In genomic region chr10:28533315-28533564, GRCh38 we compare ENCODE assay signal across 8 cellular contexts.
DNase-seq lines count a peak whose midpoint lies in the region; ATAC-seq, FAIRE-seq and TF ChIP-seq lines count a peak whose summit lies in the region.

No MANE protein-coding gene starts in this region.

- FAIRE-seq in urothelium cell line (lab: Jason Lieb, UNC): no peak

- H3K4me3 ChIP-seq in choroid plexus epithelial cell (ENCODE audit: low read depth, low read length): peak overlapping the region; percentile 96

- peaks cover 67% of the 10 kb centered on the region for H3K36me3 Mint-ChIP-seq in stimulated activated naive CD8-positive, alpha-beta T cell treated with anti-CD3 and anti-CD28 coated beads, Interleukin-15, Interleukin-2, amounts not matched to agents 100 ng/mL and 50 ng/mL, for 24 hours (ENCODE audit: low read depth)
- H3K36me3 Mint-ChIP-seq in nephron progenitor cell (ENCODE audit: low read depth): peaks cover 55% of the 10 kb centered on the region

- H3K27ac Mint-ChIP-seq in stimulated activated naive CD8-positive, alpha-beta T cell treated with anti-CD3 and anti-CD28 coated beads, Interleukin-15, Interleukin-2, amounts not matched to agents 100 ng/mL and 50 ng/mL, for 24 hours: peak overlapping the region; percentile 100
- H3K27ac Mint-ChIP-seq in nephron progenitor cell: peak overlapping the region; percentile 100

- DNase-seq in stimulated activated naive CD8-positive, alpha-beta T cell treated with anti-CD3 and anti-CD28 coated beads, Interleukin-15, Interleukin-2, amounts not matched to agents 100 U/mL and 50 U/mL, for 24 hours: no peak
- DNase-seq in HuH-7 (ENCODE audit: low spot score) (peak; percentile 32), choroid plexus epithelial cell (ENCODE audit: low read depth) (no peak), nephron progenitor cell (no peak), NCI-H2107 treated with DMSO at 0.1 percent for 48 hours (lab: John Stamatoyannopoulos, UW; ENCODE audit: unreplicated experiment) (no peak), urothelium cell line (ENCODE audit: low spot score) (no peak)
- DNase-seq in stimulated activated naive CD4-positive, alpha-beta T cell (lab: John Stamatoyannopoulos, UW): no peak

- no peaks in the 10 kb centered on the region for H3K27me3 Mint-ChIP-seq in stimulated activated naive CD8-positive, alpha-beta T cell treated with anti-CD3 and anti-CD28 coated beads, Interleukin-15, Interleukin-2, amounts not matched to agents 100 ng/mL and 50 ng/mL, for 24 hours
- H3K27me3 Mint-ChIP-seq in nephron progenitor cell (ENCODE audit: low read depth, poor library complexity): no peaks in the 10 kb centered on the region

- no peak for ATAC-seq in stimulated activated naive CD8-positive, alpha-beta T cell treated with anti-CD3 and anti-CD28 coated beads, Interleukin-15, Interleukin-2, amounts not matched to agents 100 U/mL and 50 U/mL, for 24 hours

- H3K4me3 Mint-ChIP-seq in stimulated activated naive CD8-positive, alpha-beta T cell treated with anti-CD3 and anti-CD28 coated beads, Interleukin-15, Interleukin-2, amounts not matched to agents 100 ng/mL and 50 ng/mL, for 24 hours: peak overlapping the region; percentile 98
- H3K4me3 Mint-ChIP-seq in nephron progenitor cell: peak overlapping the region; percentile 98

- no peaks in the 10 kb centered on the region for H3K9me3 Mint-ChIP-seq in stimulated activated naive CD8-positive, alpha-beta T cell treated with anti-CD3 and anti-CD28 coated beads, Interleukin-15, Interleukin-2, amounts not matched to agents 100 ng/mL and 50 ng/mL, for 24 hours
- H3K9me3 Mint-ChIP-seq in nephron progenitor cell: peaks cover 3% of the 10 kb centered on the region

- TF ChIP-seq CTCF in choroid plexus epithelial cell (conservative IDR thresholded peaks at IDR 0.05; ENCODE audit: low read depth, low read length) (no peak), nephron progenitor cell (IDR thresholded peaks at IDR 0.05) (no peak)

- H3K4me1 Mint-ChIP-seq in stimulated activated naive CD8-positive, alpha-beta T cell treated with anti-CD3 and anti-CD28 coated beads, Interleukin-15, Interleukin-2, amounts not matched to agents 100 ng/mL and 50 ng/mL, for 24 hours (ENCODE audit: low read depth): peaks cover 67% of the 10 kb centered on the region
- H3K4me1 Mint-ChIP-seq in nephron progenitor cell: peaks cover 44% of the 10 kb centered on the region
